ENCODE assay signal across 18 cellular contexts in genomic region chr6:45430590-45431202, GRCh38. TPM values are rescaled to one million over a fixed set of nuclear protein-coding genes. Genes with fewer than 3 reads are reported as not detected.
DNase-seq lines count a peak whose midpoint lies in the region; ATAC-seq and TF ChIP-seq lines count a peak whose summit lies in the region.
"Had no signal": no experiment of that assay in that cellular context is flagged by ENCODE, and none has a peak within 500 bp of the region (broad histone marks: within the 10 kb centered on the region; RNA-seq: fewer than 3 reads in every experiment).

No MANE protein-coding gene starts in this region.

- peaks cover 92% of the 10 kb centered on the region for H3K4me1 ChIP-seq in Loucy (ENCODE audit: insufficient read depth, low read length, poor library complexity, severe bottlenecking)
- peaks cover 58% of the 10 kb centered on the region for H3K4me1 ChIP-seq in osteoblast (ENCODE audit: insufficient read depth, low read length)

- peaks cover 60% of the 10 kb centered on the region for H3K4me1 Mint-ChIP-seq in activated CD4-positive, alpha-beta T cell treated with anti-CD3 and anti-CD28 coated beads for 36 hours
- peaks cover 78% of the 10 kb centered on the region for H3K4me1 Mint-ChIP-seq in activated naive CD8-positive, alpha-beta T cell (ENCODE audit: low read depth)

- intact Hi-C loops in activated CD4-positive, alpha-beta T cell treated with anti-CD3 and anti-CD28 coated beads for 36 hours (cut with DNase I, micrococcal nuclease), result loop anchor here in 1 of 2 experiments (5.0 kb wide), 1 partner anchor 402 kb away; no protein-coding TSS in a partner anchor

- peak; percentile 43 for ATAC-seq in activated CD4-positive, alpha-beta T cell treated with anti-CD3 and anti-CD28 coated beads for 36 hours
- no peak for ATAC-seq in GM21528 (IDR thresholded peaks at IDR 0.05; ENCODE audit: low FRiP score, unreplicated experiment)
- ATAC-seq: HCT116, upper lobe of right lung had no signal

- H3K79me2 ChIP-seq in Loucy (ENCODE audit: insufficient read depth, low read length), result peaks cover 73% of the 10 kb centered on the region
- H3K79me2 ChIP-seq in osteoblast (ENCODE audit: insufficient read depth, low read length), result peaks cover 75% of the 10 kb centered on the region
- H3K79me2 ChIP-seq: hepatocyte had no signal

- CTCF ChIA-PET in activated CD4-positive, alpha-beta T cell treated with anti-CD3 and anti-CD28 coated beads for 36 hours (lab: Charles Lee), result interaction anchor here (0.6 to 1.8 kb wide), 2 partner anchors 221 to 305 kb away, joined by 3 read pairs; no protein-coding TSS in a partner anchor

- H3K27me3 Mint-ChIP-seq in activated CD4-positive, alpha-beta T cell treated with anti-CD3 and anti-CD28 coated beads for 36 hours, result no peaks in the 10 kb centered on the region
- H3K27me3 Mint-ChIP-seq in activated naive CD8-positive, alpha-beta T cell, result no peaks in the 10 kb centered on the region

- peaks cover 37% of the 10 kb centered on the region for H3K36me3 Mint-ChIP-seq in activated CD4-positive, alpha-beta T cell treated with anti-CD3 and anti-CD28 coated beads for 36 hours (ENCODE audit: low read depth)
- peaks cover 9% of the 10 kb centered on the region for H3K36me3 Mint-ChIP-seq in activated naive CD8-positive, alpha-beta T cell

- no peaks in the 10 kb centered on the region for H3K9me3 Mint-ChIP-seq in activated CD4-positive, alpha-beta T cell treated with anti-CD3 and anti-CD28 coated beads for 36 hours (ENCODE audit: low read depth)
- H3K9me3 Mint-ChIP-seq in activated naive CD8-positive, alpha-beta T cell (ENCODE audit: low read depth), result no peaks in the 10 kb centered on the region

- POLR2A ChIA-PET in activated CD4-positive, alpha-beta T cell treated with anti-CD3 and anti-CD28 coated beads for 36 hours (lab: Charles Lee), result no interaction called here

- H4K20me1 ChIP-seq in Loucy (ENCODE audit: insufficient read depth, low read length, poor library complexity, severe bottlenecking) (no peaks in the 10 kb centered on the region), osteoblast (ENCODE audit: insufficient read depth, low read length) (no peaks in the 10 kb centered on the region)

- TF ChIP-seq CTCF in Loucy (conservative IDR thresholded peaks at IDR 0.05; ENCODE audit: low read length), result no peak
- TF ChIP-seq CTCF in osteoblast (IDR thresholded peaks at IDR 0.05; ENCODE audit: extremely low read depth, low read depth, low read length), result no peak
- no peak for TF ChIP-seq CTCF in foreskin fibroblast (IDR thresholded peaks at IDR 0.05; ENCODE audit: low read depth, low read length)

- H3K27ac Mint-ChIP-seq in activated CD4-positive, alpha-beta T cell treated with anti-CD3 and anti-CD28 coated beads for 36 hours, result peak overlapping the region; percentile 61
- peak overlapping the region; percentile 64 for H3K27ac Mint-ChIP-seq in activated naive CD8-positive, alpha-beta T cell

- peak overlapping the region; percentile 73 for H3K4me3 ChIP-seq in Loucy (ENCODE audit: low read length, poor library complexity, severe bottlenecking)
- no peak overlapping the region for H3K4me3 ChIP-seq in osteoblast (ENCODE audit: insufficient read depth, low read length)
- no peak overlapping the region for H3K4me3 ChIP-seq in foreskin fibroblast (ENCODE audit: low read depth in 1 of 2, low read length in 2 of 2)
- H3K4me3 ChIP-seq: hepatocyte, upper lobe of right lung had no signal

- DNase-seq in activated CD4-positive, alpha-beta T cell treated with anti-CD3 and anti-CD28 coated beads for 36 hours, result no peak
- DNase-seq in activated CD4-positive, alpha-beta T cell treated with anti-CD3 and anti-CD28 coated beads, Interleukin-2, amount 50 U/mL, for 4 hours, result no peak
- DNase-seq in osteoblast (ENCODE audit: insufficient read length, low spot score, missing footprints), result no peak
- DNase-seq in RPMI8226, result no peak
- no peak for DNase-seq in foreskin fibroblast
- DNase-seq: activated CD4-positive, alpha-beta T cell treated with anti-CD3 and anti-CD28 coated beads for 1 hour; activated T-cell treated with anti-CD3 and anti-CD28 coated beads, Interleukin-2, amount 50 U/mL, for 1 hour; amniotic stem cell; Karpas-422; NCI-H345; stimulated activated CD4-positive, alpha-beta T cell treated with anti-CD3 and anti-CD28 coated beads, Interleukin-15, amount 100 ng/mL, for 24 hours; upper lobe of right lung had no signal

- no peaks in the 10 kb centered on the region for H3K9me2 ChIP-seq in Loucy (replicated peaks; ENCODE audit: low read depth, low read length)

- H3K36me3 ChIP-seq in Loucy (ENCODE audit: insufficient read depth, low read length), result no peaks in the 10 kb centered on the region
- peaks cover 22% of the 10 kb centered on the region for H3K36me3 ChIP-seq in osteoblast (ENCODE audit: insufficient read depth, low read length)
- H3K36me3 ChIP-seq: upper lobe of right lung had no signal

- H3K27ac ChIP-seq in osteoblast (ENCODE audit: low read depth, low read length), result peak overlapping the region; percentile 0
- H3K27ac ChIP-seq: C4-2B, hepatocyte, upper lobe of right lung had no signal

- H3K27me3 ChIP-seq in Loucy (ENCODE audit: insufficient read depth, low read length, poor library complexity, severe bottlenecking) (no peaks in the 10 kb centered on the region), osteoblast (ENCODE audit: insufficient read depth, low read length) (no peaks in the 10 kb centered on the region)
- H3K27me3 ChIP-seq: upper lobe of right lung had no signal

- no peak overlapping the region for H2AFZ ChIP-seq in Loucy (ENCODE audit: low read length)
- H2AFZ ChIP-seq in osteoblast (ENCODE audit: low read length), result no peak overlapping the region
- H2AFZ ChIP-seq: hepatocyte had no signal

- H3K4me2 ChIP-seq in Loucy (ENCODE audit: low read depth, low read length, poor library complexity, severe bottlenecking), result peak overlapping the region; percentile 79
- H3K4me2 ChIP-seq in osteoblast (ENCODE audit: insufficient read depth, low read length), result no peak overlapping the region
- H3K4me2 ChIP-seq: hepatocyte had no signal

- H3F3A ChIP-seq in Loucy (ENCODE audit: low read depth), result peaks cover 15% of the 10 kb centered on the region

- H3K9ac ChIP-seq in Loucy (ENCODE audit: low read depth, low read length, poor library complexity, severe bottlenecking), result peak overlapping the region; percentile 76

- no peaks in the 10 kb centered on the region for H3K9me3 ChIP-seq in Loucy (ENCODE audit: insufficient read depth, low read depth, low read length)
- H3K9me3 ChIP-seq in osteoblast (ENCODE audit: low read depth, low read length), result no peaks in the 10 kb centered on the region
- H3K9me3 ChIP-seq: upper lobe of right lung had no signal

- H3K4me3 Mint-ChIP-seq in activated CD4-positive, alpha-beta T cell treated with anti-CD3 and anti-CD28 coated beads for 36 hours, result peak overlapping the region; percentile 59
- H3K4me3 Mint-ChIP-seq in activated naive CD8-positive, alpha-beta T cell, result peak overlapping the region; percentile 65

RNA-seq across cellular contexts. Expression of gene SUPT3H, which starts 53.0 kb away (rescaled TPM):
- 10 to 100 TPM; 15.5 TPM for total RNA-seq in activated CD4-positive, alpha-beta T cell treated with anti-CD3 and anti-CD28 coated beads for 36 hours
- total RNA-seq in osteoblast, result 4.7 TPM in 2 replicates
